Comparison of ENCODE assay signal across 1 cellular context in genomic region chr2:174342600-174343342, GRCh38.
TF ChIP-seq lines count a peak whose summit lies in the region.

No MANE protein-coding gene starts in this region.

TF ChIP-seq in GM12891, 5 proteins besides CTCF, POLR2A, EP300 and RAD21 (continued from another document):
- TF ChIP-seq SPI1 (IDR thresholded peaks at IDR 0.05; ENCODE audit: low read depth, low read length), result no peak
TF ChIP-seq in GM12891: peak in this region for 0.
